In genomic region chr7:127338122-127338521, GRCh38 we compare ENCODE assay signal across 9 cellular contexts.
"Had no signal": no experiment of that assay in that cellular context is flagged by ENCODE, and none has a peak within 500 bp of the region (broad histone marks: within the 10 kb centered on the region; RNA-seq: fewer than 3 reads in every experiment).

No MANE protein-coding gene starts in this region.

- H3K4me1 ChIP-seq: HAP-1 had no signal

- H3K27ac Mint-ChIP-seq: HFFc6, IgD-negative memory B cell had no signal

- H3K4me3 ChIP-seq: GM23248, HAP-1 had no signal

- H3K27ac ChIP-seq: GM23248, HL-60 had no signal

- H3K9me3 Mint-ChIP-seq: HFFc6 had no signal

- H3K4me3 Mint-ChIP-seq: HFFc6, IgD-negative memory B cell had no signal

- H2AFZ ChIP-seq: GM23248 had no signal

- DNase-seq: GM23248, GOT3, H7, HFFc6 had no signal

- H3K36me3 ChIP-seq: HAP-1 had no signal

- H3K9me3 ChIP-seq: HAP-1 had no signal

- H3K27me3 Mint-ChIP-seq: IgD-negative memory B cell had no signal

- H3K9ac ChIP-seq: GM23248 had no signal

- ATAC-seq: HCT116, HepG2 had no signal
